22 cellular contexts compared by ENCODE assay signal in the genomic region with DNA sequence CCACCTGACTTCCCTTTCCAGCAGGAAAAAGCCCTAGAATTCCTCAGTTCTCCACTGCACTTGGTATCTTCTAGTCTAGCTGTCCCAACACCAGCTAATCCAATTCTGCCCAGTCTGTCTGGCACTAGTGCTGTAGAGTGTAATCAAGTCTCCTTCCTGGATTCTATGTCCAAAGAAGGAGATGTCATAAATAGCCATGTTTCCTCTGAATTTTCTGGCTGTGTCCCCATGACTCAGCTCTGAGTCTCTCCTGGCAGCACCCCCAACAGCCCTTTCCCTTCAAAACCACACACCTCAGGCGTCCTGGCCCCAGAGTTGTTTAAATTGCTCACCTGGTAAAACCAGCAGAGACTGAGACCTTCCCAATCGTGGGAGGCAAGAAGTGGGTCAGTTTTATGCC.
A peak's percentile ranks its signal among the peaks of the same experiment; 100 is the strongest.
DNase-seq lines count a peak whose midpoint lies in the region; ATAC-seq, FAIRE-seq and TF ChIP-seq lines count a peak whose summit lies in the region.
"Had no signal": no experiment of that assay in that cellular context is flagged by ENCODE, and none has a peak within 500 bp of the region (broad histone marks: within the 10 kb centered on the region; RNA-seq: fewer than 3 reads in every experiment).

No MANE protein-coding gene starts in this region.

- H3K4me1 ChIP-seq in osteoblast (ENCODE audit: insufficient read depth, low read length): no peaks in the 10 kb centered on the region
- H3K4me1 ChIP-seq: HAP-1, testis had no signal

- no peak for FAIRE-seq in RCC 7860 (lab: Jason Lieb, UNC)
- FAIRE-seq: frontal cortex had no signal

- no peak for ATAC-seq in HG03139 (IDR thresholded peaks at IDR 0.05; ENCODE audit: unreplicated experiment)
- ATAC-seq: activated CD8-positive, alpha-beta memory T cell treated with anti-CD3 and anti-CD28 coated beads, Interleukin-2, amount 10 ng/mL, durations not matched to agents 7 days and 5 days; activated naive CD4-positive, alpha-beta T cell treated with anti-CD3 and anti-CD28 coated beads, Interleukin-2, amount 50 U/mL, for 72 hours; CD8-positive, alpha-beta T cell; natural killer cell treated with Interleukin-12 subunit alpha and Interleukin-12 subunit beta and Interleukin-15 and Interleukin-18, amount 100 ng/mL, for 72 hours; stimulated activated effector memory CD8-positive, alpha-beta T cell treated with anti-CD3 and anti-CD28 coated beads, Interleukin-12 subunit alpha, Interleukin-12 subunit beta, amount 100 ng/mL, for 72 hours had no signal

- no peak overlapping the region for H3K4me2 ChIP-seq in osteoblast (ENCODE audit: insufficient read depth, low read length)

- H4K20me1 ChIP-seq in osteoblast (ENCODE audit: insufficient read depth, low read length): no peaks in the 10 kb centered on the region

- DNase-seq in G401 (ENCODE audit: low spot score) (peak; percentile 71), RPMI7951 (ENCODE audit: low read depth) (peak; percentile 51), epithelial cell of esophagus (ENCODE audit: low read depth) (peak; percentile 84), osteoblast (ENCODE audit: insufficient read length, low spot score, missing footprints) (peak; percentile 3), Kasumi-1 (lab: John Stamatoyannopoulos, UW) (no peak), RCC 7860 (ENCODE audit: low spot score) (no peak), retina (no peak)
- DNase-seq: activated CD4-positive, alpha-beta T cell treated with anti-CD3 and anti-CD28 coated beads for 48 hours; activated CD8-positive, alpha-beta memory T cell treated with anti-CD3 and anti-CD28 coated beads, Interleukin-2, amount 10 ng/mL, durations not matched to agents 7 days and 5 days; CD8-positive, alpha-beta T cell; DND-41; mesendoderm; NCI-H1436; NCI-H524 treated with DMSO at 0.1 percent for 48 hours; Right ventricle myocardium superior; testis had no signal

- no peak overlapping the region for H3K27ac ChIP-seq in osteoblast (ENCODE audit: low read depth, low read length)
- H3K27ac ChIP-seq: testis had no signal

- H3K9me3 ChIP-seq in osteoblast (ENCODE audit: low read depth, low read length): peaks cover 3% of the 10 kb centered on the region
- H3K9me3 ChIP-seq: HAP-1, testis had no signal

- H3K36me3 ChIP-seq in osteoblast (ENCODE audit: insufficient read depth, low read length): no peaks in the 10 kb centered on the region
- H3K36me3 ChIP-seq: HAP-1 had no signal

- H3K27me3 ChIP-seq in osteoblast (ENCODE audit: insufficient read depth, low read length): no peaks in the 10 kb centered on the region
- H3K27me3 ChIP-seq: testis had no signal

- H2AFZ ChIP-seq in osteoblast (ENCODE audit: low read length): no peak overlapping the region

- H3K4me3 ChIP-seq in epithelial cell of esophagus (ENCODE audit: low read length) (no peak overlapping the region), osteoblast (ENCODE audit: insufficient read depth, low read length) (no peak overlapping the region)
- H3K4me3 ChIP-seq: HAP-1, testis had no signal

- no peaks in the 10 kb centered on the region for H3K79me2 ChIP-seq in osteoblast (ENCODE audit: insufficient read depth, low read length)

- in situ Hi-C loops in G401 (cut with HindIII; ENCODE audit: low sequenced_read_pairs): no loop called here

- no peak for TF ChIP-seq CTCF in epithelial cell of esophagus (IDR thresholded peaks at IDR 0.05; ENCODE audit: insufficient read depth, low read depth, low read length, missing control alignments)
- TF ChIP-seq CTCF in osteoblast (IDR thresholded peaks at IDR 0.05; ENCODE audit: extremely low read depth, low read depth, low read length): no peak

Comparison
In these comparisons a context has a peak if more than half of its experiments do, and no peak if none do; other contexts are left out.
1. DNase-seq: peak in G401 (single experiment), RPMI7951 (single experiment), epithelial cell of esophagus (single experiment) and osteoblast (single experiment); none in Kasumi-1 (0 of 2), RCC 7860 (single experiment) and retina (single experiment).